13 cellular contexts compared by ENCODE assay signal in genomic region chr4:119659576-119659975, GRCh38. TPM values are rescaled to one million over a fixed set of nuclear protein-coding genes. Genes with fewer than 3 reads are reported as not detected.
A peak's percentile ranks its signal among the peaks of the same experiment; 100 is the strongest.
DNase-seq lines count a peak whose midpoint lies in the region; ATAC-seq and TF ChIP-seq lines count a peak whose summit lies in the region.
"Had no signal": no experiment of that assay in that cellular context is flagged by ENCODE, and none has a peak within 500 bp of the region (broad histone marks: within the 10 kb centered on the region; RNA-seq: fewer than 3 reads in every experiment).

No MANE protein-coding gene starts in this region.

- ATAC-seq in left lung (peak; percentile 74), HG03565 (IDR thresholded peaks at IDR 0.05; ENCODE audit: unreplicated experiment) (no peak), HG03175 (IDR thresholded peaks at IDR 0.05; ENCODE audit: unreplicated experiment) (no peak)
- ATAC-seq: CD8-positive, alpha-beta T cell; naive thymus-derived CD8-positive, alpha-beta T cell had no signal

- H3K27ac ChIP-seq in left lung = no peak overlapping the region
- H3K27ac ChIP-seq: skin epidermis had no signal

- no peaks in the 10 kb centered on the region for H3K9me3 ChIP-seq in left lung

- TF ChIP-seq CTCF in HFF-Myc (IDR thresholded peaks at IDR 0.05; ENCODE audit: low read depth, low read length, missing control alignments) (no peak), left lung (IDR thresholded peaks at IDR 0.05) (no peak)

- in situ Hi-C loops in Caki2 (cut with HindIII; ENCODE audit: low pct_unique_long_range_greater_than_20kb, low sequenced_read_pairs) = no loop called here

- no peaks in the 10 kb centered on the region for H3K27me3 ChIP-seq in left lung

- no peaks in the 10 kb centered on the region for H3K4me1 ChIP-seq in left lung

- no peaks in the 10 kb centered on the region for H3K36me3 ChIP-seq in left lung

- intact Hi-C loops in left lung (cut with DNase I) = no loop called here

- peak; percentile 39 for DNase-seq in Caki2 (ENCODE audit: low read depth)
- DNase-seq in HFF-Myc (ENCODE audit: extremely low read depth, low read depth) = peak; percentile 79
- peak; percentile 21 for DNase-seq in SK-N-DZ (ENCODE audit: low spot score)
- DNase-seq in left lung = no peak
- DNase-seq in D341Med (ENCODE audit: low spot score) = no peak
- DNase-seq: CD8-positive, alpha-beta T cell; effector CD8-positive, alpha-beta T cell; naive thymus-derived CD8-positive, alpha-beta T cell; NCI-H2107; T1000 had no signal

- H3K4me3 ChIP-seq in HFF-Myc (replicated peaks; ENCODE audit: low read depth, low read length) (no peak overlapping the region), left lung (no peak overlapping the region)
- H3K4me3 ChIP-seq: skin epidermis had no signal

RNA-seq across cellular contexts. Expression of gene PDE5A, which starts 31.0 kb away (rescaled TPM):
- total RNA-seq in Caki2 (2014; rRNA removed; shearing (Covaris generic); ENCODE audit: low replicate concordance) = 2.5 and 2.6 TPM in 2 replicates
- 2.5 TPM in 2 replicates for polyA plus RNA-seq in SK-N-DZ (2014; cell fraction: cytosol; rRNA removed)
- 3.9 and 4.9 TPM in 2 replicates for polyA plus RNA-seq in SK-N-DZ (2014; cell fraction: nucleus; rRNA removed)
- total RNA-seq in left lung = 10 to 100 TPM; 26.7 to 46.6 TPM

Comparison
In these comparisons a context has a peak if more than half of its experiments do, and no peak if none do; other contexts are left out.
1. DNase-seq: peak in Caki2 (single experiment), HFF-Myc (single experiment) and SK-N-DZ (single experiment); none in left lung (0 of 2) and D341Med (single experiment).